Comparison of ENCODE assay signal across 9 cellular contexts in genomic region chr10:77887631-77888355, GRCh38. TPM values are rescaled to one million over a fixed set of nuclear protein-coding genes. Genes with fewer than 3 reads are reported as not detected.
A peak's percentile ranks its signal among the peaks of the same experiment; 100 is the strongest.
DNase-seq lines count a peak whose midpoint lies in the region; ATAC-seq and TF ChIP-seq lines count a peak whose summit lies in the region.
"Had no signal": no experiment of that assay in that cellular context is flagged by ENCODE, and none has a peak within 500 bp of the region (broad histone marks: within the 10 kb centered on the region; RNA-seq: fewer than 3 reads in every experiment).

No MANE protein-coding gene starts in this region.

- H3K9me3 ChIP-seq in right lobe of liver, result no peaks in the 10 kb centered on the region

- H3K27me3 ChIP-seq in dorsolateral prefrontal cortex (no peaks in the 10 kb centered on the region), right lobe of liver (no peaks in the 10 kb centered on the region)

- peaks cover 0 to 41% (median 11%) of the 10 kb centered on the region in 4 donors for H3K4me1 ChIP-seq in right lobe of liver

- ATAC-seq in right lobe of liver, result peak; percentile 75 to 80 (median 76)
- no peak for ATAC-seq in GM19324 (IDR thresholded peaks at IDR 0.05; ENCODE audit: low FRiP score, unreplicated experiment)
- ATAC-seq: activated T-cell treated with anti-CD3 and anti-CD28 coated beads, Interleukin-2, amount 50 U/mL, for 4 hours had no signal

- DNase-seq in NCI-H2227 treated with DMSO at 0.1 percent for 48 hours (lab: John Stamatoyannopoulos, UW) (peak; percentile 57), dorsolateral prefrontal cortex (no peak), right lobe of liver (no peak), superior temporal gyrus (ENCODE audit: extremely low spot score) (peak; percentile 75), NCI-H524 treated with DMSO at 0.1 percent for 48 hours (lab: John Stamatoyannopoulos, UW) (no peak), pons (ENCODE audit: low spot score) (no peak), NCI-H1694 treated with DMSO at 0.1 percent for 48 hours (lab: John Stamatoyannopoulos, UW) (no peak)
- DNase-seq: activated T-cell treated with anti-CD3 and anti-CD28 coated beads, Interleukin-2, amount 50 U/mL, for 4 hours had no signal

- no peak for TF ChIP-seq CTCF in dorsolateral prefrontal cortex (IDR thresholded peaks at IDR 0.05 in 54 of 56, conservative IDR thresholded peaks at IDR 0.05 in 2 of 56; ENCODE audit: low read depth in 1 of 56, partially characterized antibody in 56 of 56)
- no peak for TF ChIP-seq CTCF in right lobe of liver (IDR thresholded peaks at IDR 0.05)

- WGBS in right lobe of liver (ENCODE audit: insufficient coverage, low coverage, low lambda C conversion rate, missing lambda C conversion rate), result 22% methylated on average over 10 of the region's 11 CpGs

- H3K36me3 ChIP-seq in right lobe of liver, result no peaks in the 10 kb centered on the region

- intact Hi-C loops in dorsolateral prefrontal cortex (cut with DNase I), result loop anchor here in 1 of 2 donors (2.0 to 5.0 kb wide), 2 partner anchors 15 to 40 kb away; no protein-coding TSS in a partner anchor
- intact Hi-C loops in right lobe of liver (cut with DNase I), result no loop called here

- H3K27ac ChIP-seq in dorsolateral prefrontal cortex (peak overlapping the region in 58 of 59 donors; percentile 2 to 90 (median 78)), right lobe of liver (peak overlapping the region in 2 of 3 donors; percentile 52 to 70)

- no peak for TF ChIP-seq POLR2A in right lobe of liver (IDR thresholded peaks at IDR 0.05)

- H3K4me3 ChIP-seq in dorsolateral prefrontal cortex (peak overlapping the region in 48 of 59 donors; percentile 5 to 56 (median 31)), right lobe of liver (no peak overlapping the region)

RNA-seq across cellular contexts. Expression of gene DLG5, which starts 38.8 kb away (rescaled TPM):
- total RNA-seq in dorsolateral prefrontal cortex (10 to 100 TPM; 24.0 to 52.8 (median 34.1) TPM), right lobe of liver (1 to 10 TPM; 5.6 to 8.8 (median 7.6) TPM)

Comparison
In these comparisons a context has a peak if more than half of its experiments do, and no peak if none do; other contexts are left out.
1. DNase-seq: peak in NCI-H2227 treated with DMSO at 0.1 percent for 48 hours (single experiment) and superior temporal gyrus (single experiment); none in dorsolateral prefrontal cortex (0 of 10), right lobe of liver (0 of 3), NCI-H524 treated with DMSO at 0.1 percent for 48 hours (single experiment), pons (single experiment) and NCI-H1694 treated with DMSO at 0.1 percent for 48 hours (single experiment).
2. H3K4me3 ChIP-seq: peak in dorsolateral prefrontal cortex (48 of 59); none in right lobe of liver (0 of 3).